In genomic region chr16:57245472-57246113, GRCh38 we compare ENCODE assay signal across 8 cellular contexts. TPM values are rescaled to one million over a fixed set of nuclear protein-coding genes. Genes with fewer than 3 reads are reported as not detected.
DNase-seq lines count a peak whose midpoint lies in the region; ATAC-seq, FAIRE-seq and TF ChIP-seq lines count a peak whose summit lies in the region.

No MANE protein-coding gene starts in this region.

- H4K20me1 ChIP-seq in MM.1S (ENCODE audit: insufficient read depth, low read length) = no peaks in the 10 kb centered on the region
- no peaks in the 10 kb centered on the region for H4K20me1 ChIP-seq in GM12878 (ENCODE audit: control insufficient read depth, insufficient read depth)

- peak; percentile 13 for FAIRE-seq in GM12878 (lab: Jason Lieb, UNC)

- peak overlapping the region; percentile 88 for H3K9ac ChIP-seq in MM.1S (ENCODE audit: low read length)
- H3K9ac ChIP-seq in GM12878 (ENCODE audit: control insufficient read depth, insufficient read depth, low read length) = peak overlapping the region; percentile 89

- CTCF ChIA-PET in GM12878 (lab: Yijun Ruan, JAX) = interaction anchor here (0.5 to 1.6 kb wide), 7 partner anchors 9 to 171 kb away, joined by 3 to 6 read pairs (median 3); no protein-coding TSS in a partner anchor

- H3K27ac ChIP-seq in MM.1S (ENCODE audit: low read length) (peak overlapping the region; percentile 85), GM12878 (ENCODE audit: control insufficient read depth, insufficient read depth) (peak overlapping the region; percentile 55)

- peaks cover 7% of the 10 kb centered on the region for H3K4me1 ChIP-seq in MM.1S (ENCODE audit: low read length)
- H3K4me1 ChIP-seq in GM12878 (ENCODE audit: control insufficient read depth, insufficient read depth, low read length) = peaks cover 18% of the 10 kb centered on the region

- H3K9me3 Mint-ChIP-seq in immature natural killer cell = no peaks in the 10 kb centered on the region
- no peaks in the 10 kb centered on the region for H3K9me3 Mint-ChIP-seq in stimulated activated naive B cell treated with anti-CD40 and anti-IgM and Interleukin-4, amounts not matched to agents 10 μg/mL and 1 μg/mL and 100 μg/mL, for 72 hours

- H3K36me3 Mint-ChIP-seq in immature natural killer cell = peaks cover 4 to 10% (median 7%) of the 10 kb centered on the region in 3 donors
- peaks cover 14 to 28% of the 10 kb centered on the region in 2 donors for H3K36me3 Mint-ChIP-seq in stimulated activated naive B cell treated with anti-CD40 and anti-IgM and Interleukin-4, amounts not matched to agents 10 μg/mL and 1 μg/mL and 100 μg/mL, for 72 hours

- H3K9me3 ChIP-seq in MM.1S (replicated peaks; ENCODE audit: insufficient read depth, low read length) (no peaks in the 10 kb centered on the region), GM12878 (replicated peaks; ENCODE audit: control insufficient read depth, insufficient read depth, low read length) (no peaks in the 10 kb centered on the region)

- no peak for TF ChIP-seq POLR2A in GM12878 (IDR thresholded peaks at IDR 0.05; ENCODE audit: low read depth, low read length)

- peak overlapping the region; percentile 26 to 90 (median 86) for H3K27ac Mint-ChIP-seq in immature natural killer cell
- peak overlapping the region; percentile 96 for H3K27ac Mint-ChIP-seq in stimulated activated naive B cell treated with anti-CD40 and anti-IgM and Interleukin-4, amounts not matched to agents 10 μg/mL and 1 μg/mL and 100 μg/mL, for 72 hours

- in situ Hi-C loops in GM12878 (cut with MboI) = no loop called here

- TF ChIP-seq EP300 in GM12878 (IDR thresholded peaks at IDR 0.05; ENCODE audit: borderline replicate concordance in 1 of 2, control insufficient read depth in 1 of 2, low read depth in 2 of 2, low read length in 2 of 2) = no peak

- H3K4me3 ChIP-seq in MM.1S (ENCODE audit: low read length) (peak overlapping the region; percentile 72), GM12878 (peak overlapping the region; percentile 73)

- H3K4me1 Mint-ChIP-seq in immature natural killer cell = peaks cover 20% of the 10 kb centered on the region in 2 donors
- peaks cover 22 to 43% of the 10 kb centered on the region in 2 donors for H3K4me1 Mint-ChIP-seq in stimulated activated naive B cell treated with anti-CD40 and anti-IgM and Interleukin-4, amounts not matched to agents 10 μg/mL and 1 μg/mL and 100 μg/mL, for 72 hours

- ATAC-seq in GM21390 (IDR thresholded peaks at IDR 0.05; ENCODE audit: unreplicated experiment) = peak; percentile 32
- ATAC-seq in GM12878 = peak; percentile 45
- ATAC-seq in stimulated activated naive B cell treated with anti-CD40 and anti-IgM and Interleukin-4, amounts not matched to agents 10 μg/mL and 1 μg/mL and 100 μg/mL, for 72 hours (replicated peaks) = peak; percentile 32 to 37

- peaks cover 1 to 9% (median 4%) of the 10 kb centered on the region in 3 donors for H3K27me3 Mint-ChIP-seq in immature natural killer cell (ENCODE audit: low read depth in 3 of 3)
- H3K27me3 Mint-ChIP-seq in stimulated activated naive B cell treated with anti-CD40 and anti-IgM and Interleukin-4, amounts not matched to agents 10 μg/mL and 1 μg/mL and 100 μg/mL, for 72 hours = no peaks in the 10 kb centered on the region

- RAD21 ChIA-PET in GM12878 (lab: Charles Lee; ENCODE audit: unreplicated experiment) = interaction anchor here (0.7 to 3.7 kb wide), 6 partner anchors 11 to 61 kb away, joined by 3 to 19 read pairs (median 3); partner anchors contain the start of genes PSME3IP1 and RSPRY1

- peak; percentile 59 for DNase-seq in COLO668 (lab: John Stamatoyannopoulos, UW; ENCODE audit: unreplicated experiment)
- DNase-seq in MM.1S = peak; percentile 39
- DNase-seq in GM12878 (ENCODE audit: low read depth, low spot score) = no peak
- peak in 1 of 3 donors; percentile 2 for DNase-seq in immature natural killer cell
- DNase-seq in stimulated activated naive B cell treated with anti-CD40 and anti-IgM and Interleukin-4, amounts not matched to agents 10 μg/mL and 1 μg/mL and 100 μg/mL, for 72 hours = no peak
- no peak for DNase-seq in UCSD-AML1 (lab: John Stamatoyannopoulos, UW; ENCODE audit: unreplicated experiment)
- no peak for DNase-seq in HK-2 (ENCODE audit: unreplicated experiment)

- intact Hi-C loops in GM12878 (cut with micrococcal nuclease; ENCODE audit: unreplicated experiment) = loop anchor here (1.0 to 2.0 kb wide), 3 partner anchors 39 to 171 kb away; partner anchors contain the start of gene PLLP

- H3K27me3 ChIP-seq in MM.1S (replicated peaks; ENCODE audit: insufficient read depth, low read length) (no peaks in the 10 kb centered on the region), GM12878 (replicated peaks in 1 of 2; ENCODE audit: control insufficient read depth in 2 of 2, insufficient read depth in 2 of 2, low read length in 1 of 2) (no peaks in the 10 kb centered on the region)

- peaks cover 8% of the 10 kb centered on the region for H3K79me2 ChIP-seq in MM.1S (ENCODE audit: low read length)
- H3K79me2 ChIP-seq in GM12878 (ENCODE audit: control insufficient read depth, insufficient read depth, low read length) = peaks cover 5% of the 10 kb centered on the region

- H3K4me2 ChIP-seq in MM.1S (ENCODE audit: low read depth, low read length) (peak overlapping the region; percentile 76), GM12878 (ENCODE audit: control insufficient read depth, insufficient read depth) (peak overlapping the region; percentile 72)

- POLR2A ChIA-PET in GM12878 (lab: Charles Lee) = interaction anchor here (0.5 to 7.1 kb wide), 11 partner anchors 10 to 152 kb away, joined by 3 to 35 read pairs (median 4); no protein-coding TSS in a partner anchor

- peak overlapping the region; percentile 76 to 97 (median 83) for H3K4me3 Mint-ChIP-seq in immature natural killer cell
- H3K4me3 Mint-ChIP-seq in stimulated activated naive B cell treated with anti-CD40 and anti-IgM and Interleukin-4, amounts not matched to agents 10 μg/mL and 1 μg/mL and 100 μg/mL, for 72 hours = peak overlapping the region; percentile 91 to 92

- H2AFZ ChIP-seq in MM.1S (ENCODE audit: low read length) = peak overlapping the region; percentile 79
- H2AFZ ChIP-seq in GM12878 (ENCODE audit: control insufficient read depth, low read depth, low read length) = peak overlapping the region; percentile 80

- BruUV-seq in GM12878 (replicated peaks; lab: Mats Ljungman, UMichigan) = no TSS peak

- TF ChIP-seq CTCF in MM.1S (IDR thresholded peaks at IDR 0.05; ENCODE audit: low read length) = no peak
- TF ChIP-seq CTCF in GM12878 (IDR thresholded peaks at IDR 0.05 in 2 of 3, conservative IDR thresholded peaks at IDR 0.05 in 1 of 3; ENCODE audit: control insufficient read depth in 2 of 3, extremely low read depth in 1 of 3, insufficient read depth in 1 of 3, low read depth in 3 of 3, low read length in 3 of 3) = no peak

- no peaks in the 10 kb centered on the region for H3K9me2 ChIP-seq in MM.1S (replicated peaks; ENCODE audit: insufficient read depth, low read length)

- TF ChIP-seq RAD21 in GM12878 (IDR thresholded peaks at IDR 0.05; ENCODE audit: insufficient read depth, low read depth, low read length) = no peak

- SMC1A ChIA-PET in GM12878 (lab: Charles Lee; ENCODE audit: uncharacterized antibody, unreplicated experiment) = interaction anchor here (0.6 to 8.4 kb wide), 10 partner anchors 10 to 250 kb away, joined by 3 to 39 read pairs (median 4); partner anchors contain the start of genes PSME3IP1 and RSPRY1

- peaks cover 16% of the 10 kb centered on the region for H3F3A ChIP-seq in MM.1S (ENCODE audit: insufficient read depth, low read length)

- 7% methylated on average over 26 of the region's 28 CpGs for WGBS in GM12878 (ENCODE audit: insufficient coverage, insufficient replicate concordance, low lambda C conversion rate, missing lambda C conversion rate)

- H3K36me3 ChIP-seq in MM.1S (replicated peaks; ENCODE audit: insufficient read depth, low read length) = 0 out of 2 replicates have a peak, but pooled peaks cover 3% of the 10 kb centered on the region
- H3K36me3 ChIP-seq in GM12878 (ENCODE audit: control insufficient read depth in 2 of 2, insufficient read depth in 2 of 2, low read length in 1 of 2) = peaks cover 0 to 11% of the 10 kb centered on the region in 2 experiments; a peak in 2 of 4 replicates

RNA-seq across cellular contexts. Expression of gene ARL2BP, which starts 0.5 kb away (rescaled TPM):
- total RNA-seq in GM12878 (2013; cell fraction: nucleolus; rRNA removed) = 9.4 and 9.6 TPM in 2 replicates
- total RNA-seq in GM12878 (2014; rRNA removed) (30.9 and 35.8 TPM in 2 replicates), GM12878 (2014; rRNA removed; fragmentation: Illumina TruSeq; extraction: Trizol) (26.3 and 27.4 TPM in 2 replicates), GM12878 (2021) (25.5 and 28.5 TPM in 2 replicates)
- polyA plus RNA-seq in GM12878 (2011; ENCODE audit: low read depth) = 17.5 TPM
- polyA plus RNA-seq in GM12878 (2011; rRNA removed) (51.1 and 56.6 TPM in 2 replicates), GM12878 (2014; fragmentation: Illumina TruSeq; extraction: Trizol) (33.6 and 35.5 TPM in 2 replicates), GM12878 (2014; fragmentation: Nextera tagmentation; extraction: Ambion mirVana) (10 to 100 TPM; 12.5 to 20.5 TPM), GM12878 (2014; rRNA removed) (21.7 and 23.9 TPM in 2 replicates), GM12878 (2016; fragmentation: Nextera tagmentation; extraction: Ambion mirVana) (10 to 100 TPM; 44.2 to 50.9 TPM), immature natural killer cell (100 to 1,000 TPM; 130 to 221 (median 136) TPM)
- polyA plus RNA-seq in GM12878 (2011; cell fraction: cytosol; rRNA removed) = 35.3 and 41.2 TPM in 2 replicates
- 17.4 and 18.8 TPM in 2 replicates for polyA plus RNA-seq in GM12878 (2011; cell fraction: nucleus; rRNA removed)
- polyA plus RNA-seq in GM12878 (2012) = 19.1 and 21.0 TPM in 2 replicates
- 24.3 and 31.6 TPM in 2 replicates for polyA minus RNA-seq in GM12878 (2011; rRNA and poly(A)+ RNA removed)
- 12.7 and 22.0 TPM in 2 replicates for polyA minus RNA-seq in GM12878 (2011; cell fraction: cytosol; rRNA and poly(A)+ RNA removed)
- 5.2 and 6.2 TPM in 2 replicates for polyA minus RNA-seq in GM12878 (2011; cell fraction: nucleus; rRNA and poly(A)+ RNA removed)

RNA-seq across cellular contexts. Expression of gene PLLP, which starts 38.9 kb away (rescaled TPM):
- 1.3 and 1.8 TPM in 2 replicates for total RNA-seq in GM12878 (2013; cell fraction: nucleolus; rRNA removed)
- total RNA-seq in GM12878 (2014; rRNA removed) (0.65 and 0.79 TPM in 2 replicates), GM12878 (2014; rRNA removed; fragmentation: Illumina TruSeq; extraction: Trizol) (0.27 and 0.28 TPM in 2 replicates), GM12878 (2021) (0.77 and 1.3 TPM in 2 replicates)
- 0.75 TPM for polyA plus RNA-seq in GM12878 (2011; ENCODE audit: low read depth)
- polyA plus RNA-seq in GM12878 (2011; rRNA removed) (4.5 and 5.8 TPM in 2 replicates), GM12878 (2014; fragmentation: Illumina TruSeq; extraction: Trizol) (0.44 and 0.54 TPM in 2 replicates), GM12878 (2014; fragmentation: Nextera tagmentation; extraction: Ambion mirVana) (under 1 TPM; 0.23 to 0.49 TPM), GM12878 (2014; rRNA removed) (1.2 TPM in 2 replicates), GM12878 (2016; fragmentation: Nextera tagmentation; extraction: Ambion mirVana) (under 1 TPM; 0.21 to 0.88 TPM), immature natural killer cell (under 1 TPM; 0.21 to 0.57 (median 0.33) TPM)
- 7.2 and 8.2 TPM in 2 replicates for polyA plus RNA-seq in GM12878 (2011; cell fraction: cytosol; rRNA removed)
- polyA plus RNA-seq in GM12878 (2011; cell fraction: nucleus; rRNA removed) = 2.8 and 4.8 TPM in 2 replicates
- polyA plus RNA-seq in GM12878 (2012) = 1.2 and 1.4 TPM in 2 replicates
- 2.9 and 3.6 TPM in 2 replicates for polyA minus RNA-seq in GM12878 (2011; rRNA and poly(A)+ RNA removed)
- 0.94 and 1.6 TPM in 2 replicates for polyA minus RNA-seq in GM12878 (2011; cell fraction: cytosol; rRNA and poly(A)+ RNA removed)
- polyA minus RNA-seq in GM12878 (2011; cell fraction: nucleus; rRNA and poly(A)+ RNA removed) = 1.1 and 1.6 TPM in 2 replicates

RNA-seq across cellular contexts. Expression of gene RSPRY1, which starts 59.5 kb away (rescaled TPM):
- total RNA-seq in GM12878 (2013; cell fraction: nucleolus; rRNA removed) = 126 and 145 TPM in 2 replicates
- total RNA-seq in GM12878 (2014; rRNA removed) (35.0 and 37.5 TPM in 2 replicates), GM12878 (2014; rRNA removed; fragmentation: Illumina TruSeq; extraction: Trizol) (41.2 and 44.8 TPM in 2 replicates), GM12878 (2021) (38.0 and 40.5 TPM in 2 replicates)
- polyA plus RNA-seq in GM12878 (2011; ENCODE audit: low read depth) = 26.3 TPM
- polyA plus RNA-seq in GM12878 (2011; rRNA removed) (47.7 and 50.8 TPM in 2 replicates), GM12878 (2014; fragmentation: Illumina TruSeq; extraction: Trizol) (41.8 and 47.7 TPM in 2 replicates), GM12878 (2014; fragmentation: Nextera tagmentation; extraction: Ambion mirVana) (10 to 100 TPM; 18.5 to 25.1 TPM), GM12878 (2014; rRNA removed) (24.0 and 29.1 TPM in 2 replicates), GM12878 (2016; fragmentation: Nextera tagmentation; extraction: Ambion mirVana) (10 to 100 TPM; 44.8 to 57.0 TPM), immature natural killer cell (10 to 100 TPM; 22.5 to 31.8 (median 24.7) TPM)
- 28.1 and 32.9 TPM in 2 replicates for polyA plus RNA-seq in GM12878 (2011; cell fraction: cytosol; rRNA removed)
- polyA plus RNA-seq in GM12878 (2011; cell fraction: nucleus; rRNA removed) = 33.1 and 59.7 TPM in 2 replicates
- 19.0 and 28.2 TPM in 2 replicates for polyA plus RNA-seq in GM12878 (2012)
- polyA minus RNA-seq in GM12878 (2011; rRNA and poly(A)+ RNA removed) = 82.9 and 86.9 TPM in 2 replicates
- polyA minus RNA-seq in GM12878 (2011; cell fraction: cytosol; rRNA and poly(A)+ RNA removed) = 26.6 and 31.1 TPM in 2 replicates
- 41.8 and 66.1 TPM in 2 replicates for polyA minus RNA-seq in GM12878 (2011; cell fraction: nucleus; rRNA and poly(A)+ RNA removed)

RNA-seq across cellular contexts. Expression of gene PSME3IP1, which starts 59.8 kb away (rescaled TPM):
- 80.2 and 90.1 TPM in 2 replicates for total RNA-seq in GM12878 (2013; cell fraction: nucleolus; rRNA removed)
- 67.9 and 82.1 TPM in 2 replicates for total RNA-seq in GM12878 (2014; rRNA removed)
- total RNA-seq in GM12878 (2014; rRNA removed; fragmentation: Illumina TruSeq; extraction: Trizol) = 146 and 152 TPM in 2 replicates
- 101 and 104 TPM in 2 replicates for total RNA-seq in GM12878 (2021)
- polyA plus RNA-seq in GM12878 (2011; ENCODE audit: low read depth) = 51.7 TPM
- 114 and 117 TPM in 2 replicates for polyA plus RNA-seq in GM12878 (2011; rRNA removed)
- 134 and 137 TPM in 2 replicates for polyA plus RNA-seq in GM12878 (2011; cell fraction: cytosol; rRNA removed)
- polyA plus RNA-seq in GM12878 (2011; cell fraction: nucleus; rRNA removed) = 121 and 124 TPM in 2 replicates
- polyA plus RNA-seq in GM12878 (2012) = 70.8 and 73.8 TPM in 2 replicates
- polyA plus RNA-seq in GM12878 (2014; fragmentation: Illumina TruSeq; extraction: Trizol) = 174 and 180 TPM in 2 replicates
- 10 to 100 TPM; 72.5 to 90.2 TPM for polyA plus RNA-seq in GM12878 (2014; fragmentation: Nextera tagmentation; extraction: Ambion mirVana)
- polyA plus RNA-seq in GM12878 (2014; rRNA removed) = 94.6 and 106 TPM in 2 replicates
- polyA plus RNA-seq in GM12878 (2016; fragmentation: Nextera tagmentation; extraction: Ambion mirVana) = 100 to 1,000 TPM; 135 to 143 TPM
- polyA minus RNA-seq in GM12878 (2011; rRNA and poly(A)+ RNA removed) = 83.2 and 109 TPM in 2 replicates
- 33.0 and 36.1 TPM in 2 replicates for polyA minus RNA-seq in GM12878 (2011; cell fraction: cytosol; rRNA and poly(A)+ RNA removed)
- 22.6 and 36.0 TPM in 2 replicates for polyA minus RNA-seq in GM12878 (2011; cell fraction: nucleus; rRNA and poly(A)+ RNA removed)
- 10 to 100 TPM; 79.0 to 91.7 (median 88.9) TPM for polyA plus RNA-seq in immature natural killer cell

Comparison
In these comparisons a context has a peak if more than half of its experiments do, and no peak if none do; other contexts are left out.
1. DNase-seq: peak in COLO668 (single experiment) and MM.1S (single experiment); none in GM12878 (single experiment), stimulated activated naive B cell treated with anti-CD40 and anti-IgM and Interleukin-4, amounts not matched to agents 10 μg/mL and 1 μg/mL and 100 μg/mL, for 72 hours (single experiment), UCSD-AML1 (single experiment) and HK-2 (single experiment).
2. Peak in every context shown above with its lines, with median percentiles within 50 percentile points of each other: ATAC-seq.